1 cellular context compared by ENCODE assay signal in genomic region chr4:82798168-82799005, GRCh38.
TF ChIP-seq lines count a peak whose summit lies in the region.

SCD5 (minus strand) TSS chr4:82798796; CDS start chr4:82798537, 259 bp downstream.

TF ChIP-seq in SK-N-SH, 30 proteins besides CTCF, POLR2A, EP300 and RAD21 (continued from another document):
- TF ChIP-seq REST (IDR thresholded peaks at IDR 0.05; ENCODE audit: low read depth, low read length) (no peak), MXI1 (IDR thresholded peaks at IDR 0.05; ENCODE audit: low read depth, low read length) (no peak), RFX5 (IDR thresholded peaks at IDR 0.05; ENCODE audit: low read length) (peak; percentile 23; the same call in 1 of the 2 replicates)
TF ChIP-seq in SK-N-SH: peak in this region for 6.
